10 cellular contexts compared by ENCODE assay signal in genomic region chr2:150425121-150425559, GRCh38.
DNase-seq lines count a peak whose midpoint lies in the region; ATAC-seq, FAIRE-seq and TF ChIP-seq lines count a peak whose summit lies in the region.
"Had no signal": no experiment of that assay in that cellular context is flagged by ENCODE, and none has a peak within 500 bp of the region (broad histone marks: within the 10 kb centered on the region; RNA-seq: fewer than 3 reads in every experiment).

No MANE protein-coding gene starts in this region.

- H3K4me3 Mint-ChIP-seq in endothelial cell (ENCODE audit: unreplicated experiment) (no peak overlapping the region), type B pancreatic cell (no peak overlapping the region)

- no peak for FAIRE-seq in GM19239 (lab: Jason Lieb, UNC)

- no peaks in the 10 kb centered on the region for H3K9me3 Mint-ChIP-seq in endothelial cell (ENCODE audit: unreplicated experiment)
- H3K9me3 Mint-ChIP-seq in type B pancreatic cell: peaks cover 8% of the 10 kb centered on the region

- H3K4me3 ChIP-seq in Panc1 (ENCODE audit: low read depth in 2 of 2, low read length in 2 of 2) (no peak overlapping the region), kidney epithelial cell (ENCODE audit: low read depth, low read length) (peak overlapping the region; percentile 19)
- H3K4me3 ChIP-seq: body of pancreas, gastrocnemius medialis had no signal

- CTCF ChIA-PET in Panc1 (lab: Charles Lee): no interaction called here

- no peaks in the 10 kb centered on the region for H3K4me1 ChIP-seq in Panc1 (ENCODE audit: control insufficient read depth, insufficient read depth, low read length)
- H3K4me1 ChIP-seq: body of pancreas, gastrocnemius medialis had no signal

- ATAC-seq in Panc1: no peak
- ATAC-seq: body of pancreas, gastrocnemius medialis had no signal

- H3K27me3 Mint-ChIP-seq in endothelial cell (ENCODE audit: unreplicated experiment) (no peaks in the 10 kb centered on the region), type B pancreatic cell (no peaks in the 10 kb centered on the region)

- BruUV-seq in Panc1 (replicated peaks; lab: Mats Ljungman, UMichigan): no TSS peak

- no peaks in the 10 kb centered on the region for H3K4me1 Mint-ChIP-seq in endothelial cell (ENCODE audit: unreplicated experiment)
- H3K4me1 Mint-ChIP-seq in type B pancreatic cell (ENCODE audit: unreplicated experiment): peaks cover 42% of the 10 kb centered on the region

- H3K36me3 ChIP-seq in Panc1 (ENCODE audit: control insufficient read depth, insufficient read depth, low read length): no peaks in the 10 kb centered on the region
- no peaks in the 10 kb centered on the region for H3K36me3 ChIP-seq in kidney epithelial cell (ENCODE audit: control insufficient read depth, insufficient read depth, low read length)
- H3K36me3 ChIP-seq: gastrocnemius medialis had no signal

- H3K27me3 ChIP-seq in Panc1 (ENCODE audit: control insufficient read depth, insufficient read depth, low read length): no peaks in the 10 kb centered on the region
- no peaks in the 10 kb centered on the region for H3K27me3 ChIP-seq in kidney epithelial cell (ENCODE audit: control insufficient read depth, insufficient read depth, low read length)
- H3K27me3 ChIP-seq: body of pancreas, gastrocnemius medialis had no signal

- DNase-seq in Panc1 (ENCODE audit: low read depth, low spot score) (no peak), endothelial cell (ENCODE audit: low spot score) (peak; percentile 24), kidney epithelial cell (ENCODE audit: low read depth) (no peak), type B pancreatic cell (ENCODE audit: extremely low spot score, unreplicated experiment) (no peak), NOMO-1 treated with dmso at 0.1 percent for 144 hours (lab: John Stamatoyannopoulos, UW; ENCODE audit: unreplicated experiment) (no peak), GM19239 (ENCODE audit: insufficient read length, low spot score) (no peak)
- DNase-seq in activated CD4-positive, alpha-beta T cell treated with anti-CD3 and anti-CD28 coated beads for 48 hours: no peak
- DNase-seq: gastrocnemius medialis, T-helper 9 cell had no signal

- in situ Hi-C loops in Panc1 (cut with HindIII; ENCODE audit: low pct_unique_long_range_greater_than_20kb, low sequenced_read_pairs): no loop called here

- H3K27ac Mint-ChIP-seq in endothelial cell (ENCODE audit: unreplicated experiment) (no peak overlapping the region), type B pancreatic cell (no peak overlapping the region)

- H3K36me3 Mint-ChIP-seq in endothelial cell (ENCODE audit: low read depth, unreplicated experiment) (no peaks in the 10 kb centered on the region), type B pancreatic cell (no peaks in the 10 kb centered on the region)

- no peaks in the 10 kb centered on the region for H3K9me3 ChIP-seq in Panc1 (ENCODE audit: control insufficient read depth, insufficient read depth, low read depth, low read length)
- H3K9me3 ChIP-seq: body of pancreas, gastrocnemius medialis had no signal

- H3K27ac ChIP-seq in Panc1 (ENCODE audit: low read length): no peak overlapping the region
- H3K27ac ChIP-seq: body of pancreas, gastrocnemius medialis had no signal

- peak; percentile 47 for TF ChIP-seq CTCF in Panc1 (IDR thresholded peaks at IDR 0.05)
- TF ChIP-seq CTCF in endothelial cell (IDR thresholded peaks at IDR 0.05; ENCODE audit: unreplicated experiment): no peak
- TF ChIP-seq CTCF in kidney epithelial cell (IDR thresholded peaks at IDR 0.05; ENCODE audit: insufficient read depth, low read length, poor library complexity, severe bottlenecking): peak; percentile 55
- peak; percentile 40 for TF ChIP-seq CTCF in type B pancreatic cell (conservative IDR thresholded peaks at IDR 0.05)

- POLR2A ChIA-PET in Panc1 (lab: Charles Lee): no interaction called here

- intact Hi-C loops in Panc1 (cut with micrococcal nuclease; ENCODE audit: unreplicated experiment): no loop called here
